ENCODE assay signal across 8 cellular contexts in the genomic region with DNA sequence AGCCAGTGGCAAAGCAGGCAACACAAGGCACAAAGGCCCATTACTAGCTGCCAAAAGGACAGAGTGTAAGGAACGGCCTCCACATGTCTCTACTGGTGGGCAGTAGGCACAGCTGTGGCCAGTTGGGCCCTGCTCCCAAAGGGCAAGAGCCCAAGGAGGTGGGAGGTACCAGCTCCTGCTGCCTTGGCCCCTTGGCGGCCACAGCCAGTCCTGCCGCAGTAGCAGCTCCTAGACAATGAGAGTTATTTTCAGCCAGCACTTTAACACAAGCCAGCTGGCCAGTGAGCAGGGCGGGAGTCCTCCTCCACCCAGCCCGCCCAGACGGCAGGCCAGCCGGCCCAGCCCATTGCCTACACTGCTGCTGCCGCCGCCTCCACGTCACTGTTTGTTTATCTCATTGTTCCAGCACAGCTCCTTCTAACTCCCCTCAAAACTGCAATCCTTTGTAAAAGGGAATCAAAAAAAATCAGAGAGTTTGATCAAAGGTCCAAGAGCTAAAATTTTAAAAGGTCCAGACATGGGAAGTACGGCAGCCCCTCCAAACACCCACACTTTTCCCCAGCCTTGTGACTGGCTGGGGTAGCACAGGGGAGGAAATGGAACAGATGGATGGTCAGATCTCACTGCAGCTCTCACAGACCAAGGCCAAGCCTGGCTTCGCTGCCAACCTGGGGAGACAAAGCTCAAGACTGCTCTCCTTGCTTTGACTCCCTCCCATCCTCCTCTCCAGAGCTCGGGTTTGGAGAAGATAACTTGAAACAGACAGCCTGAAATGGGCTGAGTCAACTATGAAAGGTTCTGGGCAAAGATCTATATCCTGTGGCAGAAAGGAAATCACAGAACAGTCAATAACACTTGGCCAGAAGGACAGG. TPM values are rescaled to one million over a fixed set of nuclear protein-coding genes. Genes with fewer than 3 reads are reported as not detected.
DNase-seq lines count a peak whose midpoint lies in the region; ATAC-seq and TF ChIP-seq lines count a peak whose summit lies in the region.

No MANE protein-coding gene starts in this region.

- peaks cover 39 to 64% of the 10 kb centered on the region in 2 donors for H3K4me1 ChIP-seq in naive thymus-derived CD4-positive, alpha-beta T cell (ENCODE audit: control insufficient read depth in 2 of 2, insufficient read depth in 2 of 2, low read length in 2 of 2)
- H3K4me1 ChIP-seq in vagina: peaks cover 52% of the 10 kb centered on the region

- H3K27ac ChIP-seq in naive thymus-derived CD4-positive, alpha-beta T cell (ENCODE audit: low read depth, low read length): peak overlapping the region; percentile 85
- H3K27ac ChIP-seq in vagina: peak overlapping the region; percentile 83

- no peaks in the 10 kb centered on the region for H3K27me3 Mint-ChIP-seq in activated T-helper 1 cell treated with anti-CD3 and anti-CD28 coated beads, Interleukin-12 subunit alpha, Interleukin-12 subunit beta, Interleukin-2, Interleukin-4 antibody, amounts not matched to agents 30 ng/mL and 10 ng/mL and 1 ng/mL, durations not matched to agents 14 hours and 24 hours and 36 hours (ENCODE audit: insufficient read depth)
- H3K27me3 Mint-ChIP-seq in naive thymus-derived CD4-positive, alpha-beta T cell: no peaks in the 10 kb centered on the region

- H3K4me1 Mint-ChIP-seq in activated T-helper 1 cell treated with anti-CD3 and anti-CD28 coated beads, Interleukin-12 subunit alpha, Interleukin-12 subunit beta, Interleukin-2, Interleukin-4 antibody, amounts not matched to agents 30 ng/mL and 10 ng/mL and 1 ng/mL, durations not matched to agents 14 hours and 24 hours and 36 hours (ENCODE audit: low read depth): peaks cover 84% of the 10 kb centered on the region
- H3K4me1 Mint-ChIP-seq in naive thymus-derived CD4-positive, alpha-beta T cell: peaks cover 60 to 92% (median 92%) of the 10 kb centered on the region in 7 donors

- POLR2A ChIA-PET in naive thymus-derived CD4-positive, alpha-beta T cell (lab: Charles Lee): interaction anchor here (0.8 to 10.5 kb wide), 10 partner anchors 8 to 68 kb away, joined by 3 to 131 read pairs (median 8); a partner anchor contains a TSS

- TF ChIP-seq POLR2A in vagina (IDR thresholded peaks at IDR 0.05): no peak

- H3K4me3 Mint-ChIP-seq in activated T-helper 1 cell treated with anti-CD3 and anti-CD28 coated beads, Interleukin-12 subunit alpha, Interleukin-12 subunit beta, Interleukin-2, Interleukin-4 antibody, amounts not matched to agents 30 ng/mL and 10 ng/mL and 1 ng/mL, durations not matched to agents 14 hours and 24 hours and 36 hours: peak overlapping the region; percentile 16
- peak overlapping the region; percentile 18 to 85 (median 70) for H3K4me3 Mint-ChIP-seq in naive thymus-derived CD4-positive, alpha-beta T cell

- H3K36me3 ChIP-seq in MG63: no peaks in the 10 kb centered on the region
- H3K36me3 ChIP-seq in naive thymus-derived CD4-positive, alpha-beta T cell (ENCODE audit: control insufficient read depth in 2 of 3, insufficient read depth in 3 of 3, low read length in 3 of 3): no peaks in the 10 kb centered on the region
- no peaks in the 10 kb centered on the region for H3K36me3 ChIP-seq in vagina

- intact Hi-C loops in activated T-helper 1 cell treated with anti-CD3 and anti-CD28 coated beads, Interleukin-12 subunit alpha, Interleukin-12 subunit beta, Interleukin-2, Interleukin-4 antibody, amounts not matched to agents 30 ng/mL and 10 ng/mL and 1 ng/mL, durations not matched to agents 14 hours and 24 hours and 36 hours (cut with micrococcal nuclease): loop anchor here (2.0 kb wide), 1 partner anchor 13 kb away; no protein-coding TSS in a partner anchor
- intact Hi-C loops in naive thymus-derived CD4-positive, alpha-beta T cell (cut with micrococcal nuclease): no loop called here
- intact Hi-C loops in vagina (cut with DNase I): no loop called here

- H3K36me3 Mint-ChIP-seq in activated T-helper 1 cell treated with anti-CD3 and anti-CD28 coated beads, Interleukin-12 subunit alpha, Interleukin-12 subunit beta, Interleukin-2, Interleukin-4 antibody, amounts not matched to agents 30 ng/mL and 10 ng/mL and 1 ng/mL, durations not matched to agents 14 hours and 24 hours and 36 hours (ENCODE audit: low read depth): peaks cover 9% of the 10 kb centered on the region
- H3K36me3 Mint-ChIP-seq in naive thymus-derived CD4-positive, alpha-beta T cell: peaks cover 0 to 3% (median 0%) of the 10 kb centered on the region in 5 donors

- H3K27me3 ChIP-seq in MG63: no peaks in the 10 kb centered on the region
- H3K27me3 ChIP-seq in naive thymus-derived CD4-positive, alpha-beta T cell (ENCODE audit: control insufficient read depth in 2 of 2, insufficient read depth in 2 of 2, low read length in 2 of 2): no peaks in the 10 kb centered on the region
- no peaks in the 10 kb centered on the region for H3K27me3 ChIP-seq in vagina

- H3K4me3 ChIP-seq in MG63 (no peak overlapping the region), fibroblast of villous mesenchyme (ENCODE audit: low read depth, low read length) (no peak overlapping the region), vagina (peak overlapping the region in 1 of 2 donors; percentile 2)
- H3K4me3 ChIP-seq in naive thymus-derived CD4-positive, alpha-beta T cell (ENCODE audit: low read length): no peak overlapping the region

- CTCF ChIA-PET in naive thymus-derived CD4-positive, alpha-beta T cell (lab: Charles Lee): interaction anchor here (0.6 to 4.4 kb wide), 9 partner anchors 10 to 46 kb away, joined by 3 to 48 read pairs (median 3); a partner anchor contains a TSS

- no peak for ATAC-seq in naive thymus-derived CD4-positive, alpha-beta T cell
- no peak for ATAC-seq in GM21717 (IDR thresholded peaks at IDR 0.05; ENCODE audit: unreplicated experiment)

- H3K9me3 ChIP-seq in MG63: no peaks in the 10 kb centered on the region
- no peaks in the 10 kb centered on the region for H3K9me3 ChIP-seq in naive thymus-derived CD4-positive, alpha-beta T cell (ENCODE audit: control insufficient read depth in 2 of 3, low read length in 3 of 3)
- H3K9me3 ChIP-seq in vagina: no peaks in the 10 kb centered on the region

- H3K27ac Mint-ChIP-seq in activated T-helper 1 cell treated with anti-CD3 and anti-CD28 coated beads, Interleukin-12 subunit alpha, Interleukin-12 subunit beta, Interleukin-2, Interleukin-4 antibody, amounts not matched to agents 30 ng/mL and 10 ng/mL and 1 ng/mL, durations not matched to agents 14 hours and 24 hours and 36 hours: peak overlapping the region; percentile 89
- H3K27ac Mint-ChIP-seq in naive thymus-derived CD4-positive, alpha-beta T cell: peak overlapping the region; percentile 71 to 99 (median 96)

- DNase-seq in COLO829 (ENCODE audit: low spot score) (peak; percentile 78), MG63 (peak; percentile 98), fibroblast of villous mesenchyme (ENCODE audit: low read depth) (peak; percentile 97), vagina (ENCODE audit: extremely low spot score in 2 of 2) (peak in 1 of 2 donors; percentile 94)
- no peak for DNase-seq in activated T-helper 1 cell treated with anti-CD3 and anti-CD28 coated beads, Interleukin-12 subunit alpha, Interleukin-12 subunit beta, Interleukin-2, Interleukin-4 antibody, amounts not matched to agents 30 ng/mL and 10 ng/mL and 1 ng/mL, durations not matched to agents 14 hours and 24 hours and 36 hours (ENCODE audit: low spot score)
- peak in 3 of 9 donors; percentile 11 to 26 (median 12) for DNase-seq in naive thymus-derived CD4-positive, alpha-beta T cell
- DNase-seq in activated CD4-positive, CD25-positive, alpha-beta regulatory T cell treated with anti-CD3 and anti-CD28 coated beads, Interleukin-2, amount 50 U/mL, for 72 hours: no peak

- peak; percentile 41 for TF ChIP-seq CTCF in fibroblast of villous mesenchyme (IDR thresholded peaks at IDR 0.05; ENCODE audit: insufficient read depth, low read depth, low read length)
- TF ChIP-seq CTCF in vagina (IDR thresholded peaks at IDR 0.05): peak in 1 of 3 experiments; percentile 63

- H3K9me3 Mint-ChIP-seq in activated T-helper 1 cell treated with anti-CD3 and anti-CD28 coated beads, Interleukin-12 subunit alpha, Interleukin-12 subunit beta, Interleukin-2, Interleukin-4 antibody, amounts not matched to agents 30 ng/mL and 10 ng/mL and 1 ng/mL, durations not matched to agents 14 hours and 24 hours and 36 hours: no peaks in the 10 kb centered on the region
- H3K9me3 Mint-ChIP-seq in naive thymus-derived CD4-positive, alpha-beta T cell: no peaks in the 10 kb centered on the region

RNA-seq across cellular contexts. Expression of a gene that starts 33.5 kb away (rescaled TPM):
- total RNA-seq in MG63 (2014; rRNA removed; shearing (Covaris generic); ENCODE audit: low replicate concordance): 8.8 and 12.8 TPM in 2 replicates
- total RNA-seq in activated T-helper 1 cell treated with anti-CD3 and anti-CD28 coated beads, Interleukin-12 subunit alpha, Interleukin-12 subunit beta, Interleukin-2, Interleukin-4 antibody, amounts not matched to agents 30 ng/mL and 10 ng/mL and 1 ng/mL, durations not matched to agents 14 hours and 24 hours and 36 hours: 43.0 and 46.1 TPM in 2 replicates
- total RNA-seq in fibroblast of villous mesenchyme (22.5 and 28.7 TPM in 2 replicates), vagina (11.0 TPM)
- 10 to 100 TPM; 33.3 to 40.4 (median 39.7) TPM for total RNA-seq in naive thymus-derived CD4-positive, alpha-beta T cell
- polyA plus RNA-seq in naive thymus-derived CD4-positive, alpha-beta T cell: 10 to 100 TPM; 10.4 to 12.0 TPM

RNA-seq across cellular contexts. Expression of a gene that starts 50.3 kb away (rescaled TPM):
- total RNA-seq in MG63 (2014; rRNA removed; shearing (Covaris generic); ENCODE audit: low replicate concordance): 4.8 and 8.6 TPM in 2 replicates
- total RNA-seq in activated T-helper 1 cell treated with anti-CD3 and anti-CD28 coated beads, Interleukin-12 subunit alpha, Interleukin-12 subunit beta, Interleukin-2, Interleukin-4 antibody, amounts not matched to agents 30 ng/mL and 10 ng/mL and 1 ng/mL, durations not matched to agents 14 hours and 24 hours and 36 hours: 10.4 and 12.7 TPM in 2 replicates
- total RNA-seq in fibroblast of villous mesenchyme: 8.2 and 11.3 TPM in 2 replicates
- total RNA-seq in naive thymus-derived CD4-positive, alpha-beta T cell: 10 to 100 TPM in 4 of 5 experiments, 1 to 10 TPM in 1; 7.8 to 24.1 (median 12.1) TPM
- polyA plus RNA-seq in naive thymus-derived CD4-positive, alpha-beta T cell: 1 to 10 TPM; 2.0 to 4.2 TPM
- 22.1 TPM for total RNA-seq in vagina

Comparison
In these comparisons a context has a peak if more than half of its experiments do, and no peak if none do; other contexts are left out.
1. DNase-seq: peak in COLO829 (single experiment), MG63 (single experiment) and fibroblast of villous mesenchyme (single experiment); none in activated T-helper 1 cell treated with anti-CD3 and anti-CD28 coated beads, Interleukin-12 subunit alpha, Interleukin-12 subunit beta, Interleukin-2, Interleukin-4 antibody, amounts not matched to agents 30 ng/mL and 10 ng/mL and 1 ng/mL, durations not matched to agents 14 hours and 24 hours and 36 hours (single experiment) and activated CD4-positive, CD25-positive, alpha-beta regulatory T cell treated with anti-CD3 and anti-CD28 coated beads, Interleukin-2, amount 50 U/mL, for 72 hours (single experiment).